In genomic region chr2:193963472-193964119, GRCh38 we compare ENCODE assay signal across 8 cellular contexts.
DNase-seq lines count a peak whose midpoint lies in the region; ATAC-seq and TF ChIP-seq lines count a peak whose summit lies in the region.

No MANE protein-coding gene starts in this region.

- no peaks in the 10 kb centered on the region for H3K4me1 Mint-ChIP-seq in CD8-positive, alpha-beta memory T cell

- TF ChIP-seq POLR2A in stomach (IDR thresholded peaks at IDR 0.05) = no peak

- no peak overlapping the region for H2AK5ac ChIP-seq in trophoblast cell (ENCODE audit: low read length)

- no peaks in the 10 kb centered on the region for H3K36me3 ChIP-seq in trophoblast cell (ENCODE audit: control insufficient read depth in 1 of 2, insufficient read depth in 2 of 2, low read length in 2 of 2)
- no peaks in the 10 kb centered on the region for H3K36me3 ChIP-seq in CD8-positive, alpha-beta memory T cell (ENCODE audit: insufficient read depth, low read length)
- H3K36me3 ChIP-seq in stomach = no peaks in the 10 kb centered on the region

- TF ChIP-seq EP300 in stomach (IDR thresholded peaks at IDR 0.05) = no peak

- no peak overlapping the region for H2BK5ac ChIP-seq in trophoblast cell (ENCODE audit: low read depth, low read length, poor library complexity)

- intact Hi-C loops in stomach (cut with DNase I; ENCODE audit: low total_unique reads) = no loop called here

- POLR2A ChIA-PET in CD8-positive, alpha-beta memory T cell (lab: Charles Lee) = no interaction called here

- no peaks in the 10 kb centered on the region for H3K79me2 ChIP-seq in trophoblast cell (ENCODE audit: control insufficient read depth, insufficient read depth, low read length, poor library complexity)

- no peak overlapping the region for H4K91ac ChIP-seq in trophoblast cell (ENCODE audit: low read depth, low read length)

- no peak overlapping the region for H3K4ac ChIP-seq in trophoblast cell (ENCODE audit: low read depth, low read length)

- H3K4me1 ChIP-seq in trophoblast cell (ENCODE audit: control insufficient read depth in 1 of 2, insufficient read depth in 2 of 2, low read length in 2 of 2) (no peaks in the 10 kb centered on the region), stomach (no peaks in the 10 kb centered on the region)
- no peaks in the 10 kb centered on the region for H3K4me1 ChIP-seq in CD8-positive, alpha-beta memory T cell (ENCODE audit: insufficient read depth, low read length)

- H3K27ac Mint-ChIP-seq in CD8-positive, alpha-beta memory T cell = no peak overlapping the region

- peak in 1 of 7 experiments; percentile 12 for TF ChIP-seq CTCF in stomach (IDR thresholded peaks at IDR 0.05)

- H3K27me3 ChIP-seq in trophoblast cell (ENCODE audit: insufficient read depth, low read length) (no peaks in the 10 kb centered on the region), stomach (no peaks in the 10 kb centered on the region)
- no peaks in the 10 kb centered on the region for H3K27me3 ChIP-seq in CD8-positive, alpha-beta memory T cell (ENCODE audit: insufficient read depth, low read length, poor library complexity, severe bottlenecking)

- H3K4me2 ChIP-seq in trophoblast cell (ENCODE audit: low read length) = no peak overlapping the region

- H3K9me3 ChIP-seq in trophoblast cell (ENCODE audit: insufficient read depth, low read depth, low read length) (no peaks in the 10 kb centered on the region), stomach (peaks cover 0 to 3% (median 0%) of the 10 kb centered on the region in 4 donors)
- no peaks in the 10 kb centered on the region for H3K9me3 ChIP-seq in CD8-positive, alpha-beta memory T cell (ENCODE audit: low read length)

- no peak overlapping the region for H4K12ac ChIP-seq in trophoblast cell (ENCODE audit: low read depth, low read length)

- ATAC-seq in GM19463 (IDR thresholded peaks at IDR 0.05; ENCODE audit: unreplicated experiment) = peak; percentile 77

- no peak overlapping the region for H3K4me3 Mint-ChIP-seq in CD8-positive, alpha-beta memory T cell

- no peak overlapping the region for H4K8ac ChIP-seq in trophoblast cell (ENCODE audit: low read depth, low read length)

- H2AFZ ChIP-seq in trophoblast cell (ENCODE audit: insufficient read depth, low read length, poor library complexity) = no peak overlapping the region

- H3K9ac ChIP-seq in trophoblast cell (ENCODE audit: low read length) = no peak overlapping the region

- WGBS in trophoblast cell (ENCODE audit: extremely low coverage, insufficient coverage, insufficient read length) = no CpG with 5 or more reads among the region's 4 CpGs
- 34 to 43% (median 42%) methylated on average over 4 of the region's 4 CpGs for WGBS in stomach, 5 donors

- no peaks in the 10 kb centered on the region for H3K36me3 Mint-ChIP-seq in CD8-positive, alpha-beta memory T cell

- H3K79me1 ChIP-seq in trophoblast cell (ENCODE audit: low read length) = no peaks in the 10 kb centered on the region

- no peak overlapping the region for H2BK12ac ChIP-seq in trophoblast cell (ENCODE audit: low read length)

- H2BK120ac ChIP-seq in trophoblast cell (ENCODE audit: insufficient read depth, low read length, poor library complexity) = no peak overlapping the region

- H3K4me3 ChIP-seq in trophoblast cell (ENCODE audit: low read depth, low read length) (no peak overlapping the region), stomach (no peak overlapping the region)
- H3K4me3 ChIP-seq in CD8-positive, alpha-beta memory T cell (ENCODE audit: low read length) = no peak overlapping the region

- no peaks in the 10 kb centered on the region for H3K27me3 Mint-ChIP-seq in CD8-positive, alpha-beta memory T cell

- no peak overlapping the region for H3K23ac ChIP-seq in trophoblast cell (ENCODE audit: low read length)

- H3K27ac ChIP-seq in trophoblast cell (ENCODE audit: low read depth, low read length) = no peak overlapping the region
- H3K27ac ChIP-seq in CD8-positive, alpha-beta memory T cell (ENCODE audit: low read depth, low read length) = no peak overlapping the region
- H3K27ac ChIP-seq in stomach = no peak overlapping the region

- H3K9me3 Mint-ChIP-seq in CD8-positive, alpha-beta memory T cell = peaks cover 0 to 5% (median 0%) of the 10 kb centered on the region in 5 donors

- in situ Hi-C loops in Caki2 (cut with HindIII; ENCODE audit: low pct_unique_long_range_greater_than_20kb, low sequenced_read_pairs) = no loop called here

- H3K14ac ChIP-seq in trophoblast cell (ENCODE audit: low read length) = no peak overlapping the region

- no peak overlapping the region for H3K18ac ChIP-seq in trophoblast cell (ENCODE audit: low read length)

- DNase-seq in Caki2 (ENCODE audit: low read depth) = peak; percentile 15
- peak; percentile 55 to 65 for DNase-seq in Kasumi-1 (lab: John Stamatoyannopoulos, UW)
- DNase-seq in astrocyte of the hippocampus (ENCODE audit: low read depth, low spot score) = peak; percentile 69
- peak; percentile 25 to 62 for DNase-seq in trophoblast cell
- DNase-seq in CD8-positive, alpha-beta memory T cell = no peak
- DNase-seq in effector CD4-positive, alpha-beta T cell = no peak
- no peak for DNase-seq in stomach

- CTCF ChIA-PET in CD8-positive, alpha-beta memory T cell (lab: Charles Lee) = no interaction called here

Comparison
In these comparisons a context has a peak if more than half of its experiments do, and no peak if none do; other contexts are left out.
1. DNase-seq: peak in Caki2 (single experiment), Kasumi-1 (2 of 2), astrocyte of the hippocampus (single experiment) and trophoblast cell (2 of 2); none in CD8-positive, alpha-beta memory T cell (0 of 5), effector CD4-positive, alpha-beta T cell (single experiment) and stomach (single experiment).